Comparison of ENCODE assay signal across 10 cellular contexts in the genomic region with DNA sequence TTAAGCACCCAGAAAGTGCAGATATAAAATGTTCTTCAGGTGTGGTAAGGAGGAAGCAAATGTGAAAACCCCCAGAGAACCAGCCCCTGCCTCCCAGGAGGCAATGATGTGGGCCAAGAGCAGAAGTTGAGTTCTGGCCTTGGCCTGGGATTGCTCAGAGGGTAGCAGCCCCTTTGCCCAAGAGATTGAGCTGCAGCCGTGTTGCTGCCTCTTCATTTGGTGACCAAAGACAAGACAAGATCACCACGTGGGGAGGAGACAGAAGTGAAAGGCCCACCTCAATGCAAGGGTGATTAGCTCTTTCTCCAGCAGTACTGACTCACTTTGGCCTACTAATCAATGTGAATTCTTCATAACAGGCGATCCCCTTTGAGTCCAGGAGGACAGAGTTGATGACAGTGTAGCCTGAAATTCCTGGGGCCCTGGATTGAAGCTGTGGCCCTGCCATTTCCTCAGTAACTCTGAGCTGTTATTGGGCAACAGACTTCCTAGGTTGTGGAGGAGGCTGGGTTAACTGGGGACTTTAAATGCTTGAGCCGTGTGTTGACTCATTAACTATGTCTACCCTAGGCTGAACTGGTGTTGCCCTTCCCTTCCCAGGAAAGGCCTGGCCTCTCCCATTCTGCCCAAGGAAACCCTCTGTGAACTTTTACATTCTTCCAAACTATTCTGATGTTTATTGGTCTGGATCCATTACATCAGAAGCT.
DNase-seq lines count a peak whose midpoint lies in the region; ATAC-seq and TF ChIP-seq lines count a peak whose summit lies in the region.
"Had no signal": no experiment of that assay in that cellular context is flagged by ENCODE, and none has a peak within 500 bp of the region (broad histone marks: within the 10 kb centered on the region; RNA-seq: fewer than 3 reads in every experiment).

No MANE protein-coding gene starts in this region.

- no peaks in the 10 kb centered on the region for H4K20me1 ChIP-seq in mammary epithelial cell (ENCODE audit: insufficient read depth, low read length)

- no peak overlapping the region for H2AFZ ChIP-seq in mammary epithelial cell (ENCODE audit: low read depth, low read length)

- H3K9me3 ChIP-seq in mammary epithelial cell (replicated peaks; ENCODE audit: insufficient read depth, low read length), result no peaks in the 10 kb centered on the region
- H3K9me3 ChIP-seq: Peyer's patch had no signal

- H3K36me3 Mint-ChIP-seq in naive thymus-derived CD8-positive, alpha-beta T cell, result peaks cover 0 to 24% (median 9%) of the 10 kb centered on the region in 3 donors

- WGBS in mammary epithelial cell (ENCODE audit: low coverage, missing lambda C conversion rate), result 94% methylated on average over 4 of the region's 4 CpGs

- no peak overlapping the region for H3K4me2 ChIP-seq in mammary epithelial cell (ENCODE audit: insufficient read depth, low read depth, low read length)

- dilution Hi-C loops in mammary epithelial cell (cut with HindIII; ENCODE audit: low sequenced_read_pairs), result no loop called here

- H3K9ac ChIP-seq in mammary epithelial cell (ENCODE audit: insufficient read depth, low read length), result no peak overlapping the region

- ATAC-seq in GM18909 (IDR thresholded peaks at IDR 0.05; ENCODE audit: poor library complexity, unreplicated experiment) (peak; percentile 32), HG03432 (IDR thresholded peaks at IDR 0.05; ENCODE audit: unreplicated experiment) (peak; percentile 22), GM19467 (IDR thresholded peaks at IDR 0.05; ENCODE audit: unreplicated experiment) (no peak), HG02571 (IDR thresholded peaks at IDR 0.05; ENCODE audit: unreplicated experiment) (no peak), HG03025 (IDR thresholded peaks at IDR 0.05; ENCODE audit: low FRiP score, unreplicated experiment) (no peak)
- ATAC-seq in naive thymus-derived CD8-positive, alpha-beta T cell, result peak in 1 of 2 donors; percentile 16

- peak overlapping the region in 4 of 10 donors; percentile 14 to 31 (median 22) for H3K4me3 Mint-ChIP-seq in naive thymus-derived CD8-positive, alpha-beta T cell
- H3K4me3 Mint-ChIP-seq: neural crest cell had no signal

- POLR2A ChIA-PET in naive thymus-derived CD8-positive, alpha-beta T cell (lab: Charles Lee), result interaction anchor here (0.5 to 1.6 kb wide), 2 partner anchors 10 to 50 kb away, joined by 5 to 14 read pairs; no protein-coding TSS in a partner anchor

- TF ChIP-seq CTCF in mammary epithelial cell (conservative IDR thresholded peaks at IDR 0.05 in 1 of 2, IDR thresholded peaks at IDR 0.05 in 1 of 2; ENCODE audit: extremely low read depth in 1 of 2, insufficient read depth in 1 of 2, low read depth in 1 of 2, low read length in 2 of 2), result no peak

- no peak overlapping the region for H3K4me3 ChIP-seq in mammary epithelial cell (replicated peaks in 1 of 3; ENCODE audit: insufficient read depth in 1 of 3, low read depth in 2 of 3, low read length in 3 of 3)
- H3K4me3 ChIP-seq: Peyer's patch had no signal

- H3K4me1 ChIP-seq in mammary epithelial cell (ENCODE audit: insufficient read depth, low read length), result peaks cover 4% of the 10 kb centered on the region

- no peaks in the 10 kb centered on the region for H3K27me3 Mint-ChIP-seq in naive thymus-derived CD8-positive, alpha-beta T cell

- no peak overlapping the region for H3K27ac ChIP-seq in mammary epithelial cell (ENCODE audit: insufficient read depth, low read depth, low read length)

- no TSS peak for BruUV-seq in mammary epithelial cell (replicated peaks; lab: Mats Ljungman, UMichigan)

- H3K27me3 ChIP-seq in mammary epithelial cell (ENCODE audit: insufficient read depth, low read length), result no peaks in the 10 kb centered on the region
- H3K27me3 ChIP-seq: Peyer's patch had no signal

- intact Hi-C loops in mammary epithelial cell (cut with micrococcal nuclease), result no loop called here

- CTCF ChIA-PET in mammary epithelial cell (lab: Charles Lee; ENCODE audit: low non-redundant PET), result interaction anchor here (0.6 kb wide), 1 partner anchor 11 kb away, joined by 5 read pairs; no protein-coding TSS in a partner anchor

- no peaks in the 10 kb centered on the region for H3K79me2 ChIP-seq in mammary epithelial cell (ENCODE audit: insufficient read depth, low read length)

- peak overlapping the region in 9 of 10 donors; percentile 34 to 86 (median 80) for H3K27ac Mint-ChIP-seq in naive thymus-derived CD8-positive, alpha-beta T cell

- peaks cover 28 to 99% (median 83%) of the 10 kb centered on the region in 4 donors for H3K4me1 Mint-ChIP-seq in naive thymus-derived CD8-positive, alpha-beta T cell

- no peaks in the 10 kb centered on the region for H3K9me3 Mint-ChIP-seq in naive thymus-derived CD8-positive, alpha-beta T cell
- H3K9me3 Mint-ChIP-seq: neural crest cell had no signal

- DNase-seq in mammary epithelial cell (peak; percentile 25), NCI-H2029 (lab: John Stamatoyannopoulos, UW) (no peak)
- no peak for DNase-seq in naive thymus-derived CD8-positive, alpha-beta T cell

- H3K36me3 ChIP-seq in mammary epithelial cell (ENCODE audit: insufficient read depth, low read length), result no peaks in the 10 kb centered on the region
- H3K36me3 ChIP-seq: Peyer's patch had no signal

- in situ Hi-C loops in mammary epithelial cell (cut with MboI; ENCODE audit: low sequenced_read_pairs in 2 of 2), result no loop called here

Comparison
In these comparisons a context has a peak if more than half of its experiments do, and no peak if none do; other contexts are left out.
1. ATAC-seq: peak in GM18909 (single experiment) and HG03432 (single experiment); none in GM19467 (single experiment), HG02571 (single experiment) and HG03025 (single experiment).